ENCODE assay signal across 10 cellular contexts in genomic region chr1:93567255-93567918, GRCh38.
DNase-seq lines count a peak whose midpoint lies in the region; ATAC-seq and TF ChIP-seq lines count a peak whose summit lies in the region.
"Had no signal": no experiment of that assay in that cellular context is flagged by ENCODE, and none has a peak within 500 bp of the region (broad histone marks: within the 10 kb centered on the region; RNA-seq: fewer than 3 reads in every experiment).

No MANE protein-coding gene starts in this region.

- TF ChIP-seq CTCF in HCT116 (IDR thresholded peaks at IDR 0.05 in 2 of 3, conservative IDR thresholded peaks at IDR 0.05 in 1 of 3; ENCODE audit: borderline replicate concordance in 1 of 3, insufficient read depth in 1 of 3, low read depth in 2 of 3, low read length in 2 of 3) (no peak), GM10266 (IDR thresholded peaks at IDR 0.05; ENCODE audit: control insufficient read depth, insufficient read depth, low read depth, missing control alignments) (no peak)

- no peak for TF ChIP-seq POLR2A in HCT116 (IDR thresholded peaks at IDR 0.05; ENCODE audit: borderline replicate concordance, extremely low read depth, insufficient read depth, insufficient read length)
- no peak for TF ChIP-seq POLR2A in GM18505 (IDR thresholded peaks at IDR 0.05; ENCODE audit: borderline replicate concordance, extremely low read depth, insufficient read depth, insufficient read length)

- H3K79me2 ChIP-seq in HCT116 (ENCODE audit: insufficient read depth, low read length): peaks cover 4% of the 10 kb centered on the region; the same call in 1 of the 2 replicates

- no peak overlapping the region for H2AFZ ChIP-seq in HCT116 (ENCODE audit: low read depth, low read length, poor library complexity, severe bottlenecking)

- no peaks in the 10 kb centered on the region for H3K9me2 ChIP-seq in HCT116 (ENCODE audit: insufficient read depth)

- DNase-seq in HCT116 (ENCODE audit: low read depth, low spot score) (no peak), amniotic epithelial cell (ENCODE audit: low read depth) (peak; percentile 100), left cardiac atrium (peak; percentile 73), substantia nigra (lab: John Stamatoyannopoulos, UW) (no peak), NCI-H524 treated with DMSO at 0.1 percent for 48 hours (lab: John Stamatoyannopoulos, UW) (no peak), GM10266 (ENCODE audit: extremely low spot score) (no peak)
- DNase-seq: NCI-H524, transverse colon had no signal

- H3K9ac ChIP-seq in HCT116 (ENCODE audit: low read length) (no peak overlapping the region), skeletal muscle tissue (ENCODE audit: low read depth in 1 of 3, low read length in 3 of 3) (peak overlapping the region in 1 of 3 donors; percentile 58)

- POLR2A ChIA-PET in HCT116 (lab: Charles Lee): no interaction called here

- H3K4me3 ChIP-seq in HCT116 (replicated peaks in 1 of 2; ENCODE audit: low read depth in 1 of 2, low read length in 2 of 2) (no peak overlapping the region), skeletal muscle tissue (ENCODE audit: low read length in 3 of 3) (peak overlapping the region in 1 of 3 donors; percentile 45)
- H3K4me3 ChIP-seq: transverse colon had no signal

- RAD21 ChIA-PET in HCT116 (lab: Charles Lee; ENCODE audit: low non-redundant PET in 1 of 2, low total read pairs in 2 of 2, uncharacterized antibody in 2 of 2, unreplicated experiment in 2 of 2): no interaction called here

- H3K9me3 ChIP-seq in HCT116 (ENCODE audit: control insufficient read depth in 1 of 2, insufficient read depth in 1 of 2, low read depth in 1 of 2, low read length in 2 of 2) (no peaks in the 10 kb centered on the region), skeletal muscle tissue (ENCODE audit: control insufficient read depth in 3 of 3, low read length in 3 of 3) (no peaks in the 10 kb centered on the region)
- H3K9me3 ChIP-seq: transverse colon had no signal

- no peaks in the 10 kb centered on the region for H3K4me1 ChIP-seq in HCT116 (ENCODE audit: control insufficient read depth in 1 of 2, insufficient read depth in 2 of 2, low read length in 2 of 2)
- peaks cover 0 to 43% (median 20%) of the 10 kb centered on the region in 3 donors for H3K4me1 ChIP-seq in skeletal muscle tissue (ENCODE audit: control insufficient read depth in 3 of 3, insufficient read depth in 3 of 3, low read length in 3 of 3)

- intact Hi-C loops in HCT116 (cut with micrococcal nuclease) (no loop called here), left cardiac atrium (cut with DNase I) (no loop called here)

- H3K27me3 ChIP-seq in HCT116 (ENCODE audit: insufficient read depth, low read length): no peaks in the 10 kb centered on the region
- H3K27me3 ChIP-seq in skeletal muscle tissue (ENCODE audit: control insufficient read depth in 3 of 3, insufficient read depth in 3 of 3, low read length in 3 of 3): no peaks in the 10 kb centered on the region
- H3K27me3 ChIP-seq: transverse colon had no signal

- no TSS peak for BruUV-seq in HCT116 (replicated peaks; lab: Mats Ljungman, UMichigan)

- H3K36me3 ChIP-seq in HCT116 (ENCODE audit: control insufficient read depth in 1 of 2, insufficient read depth in 2 of 2, low read length in 2 of 2) (peaks cover 5 to 68% of the 10 kb centered on the region in 2 experiments; a peak in 3 of 4 replicates), skeletal muscle tissue (ENCODE audit: control insufficient read depth in 3 of 3, insufficient read depth in 3 of 3, low read length in 3 of 3) (peaks cover 34 to 41% (median 36%) of the 10 kb centered on the region in 3 donors)

- no peak overlapping the region for H3K27ac ChIP-seq in HCT116 (ENCODE audit: low read depth, low read length)
- peak overlapping the region; percentile 67 for H3K27ac ChIP-seq in skeletal muscle tissue (ENCODE audit: low read depth, low read length)
- H3K27ac ChIP-seq in substantia nigra (ENCODE audit: low read depth, low read length, poor library complexity, severe bottlenecking): no peak overlapping the region

- ATAC-seq in HCT116 (peak; percentile 34; the same call in 1 of the 2 replicates), left cardiac atrium (peak; percentile 54 to 96), GM18505 (IDR thresholded peaks at IDR 0.05; ENCODE audit: unreplicated experiment) (no peak)

- H4K20me1 ChIP-seq in HCT116 (ENCODE audit: insufficient read depth): no peaks in the 10 kb centered on the region

- TF ChIP-seq RAD21 in HCT116 (IDR thresholded peaks at IDR 0.05; ENCODE audit: low read depth): no peak

- H3K4me2 ChIP-seq in HCT116 (ENCODE audit: low read length): no peak overlapping the region

- CTCF ChIA-PET in HCT116 (lab: Charles Lee): no interaction called here

TF ChIP-seq in HCT116, 20 proteins besides CTCF, POLR2A, EP300 and RAD21:
- no peak for TF ChIP-seq POLR2AphosphoS5 (IDR thresholded peaks at IDR 0.05; ENCODE audit: low read depth, low read length)
- no peak for TF ChIP-seq EZH2 (IDR thresholded peaks at IDR 0.05)
- TF ChIP-seq ZBTB33 (IDR thresholded peaks at IDR 0.05; ENCODE audit: extremely low read depth, insufficient replicate concordance, low read length): no peak
- TF ChIP-seq JUND (IDR thresholded peaks at IDR 0.05): no peak
- no peak for TF ChIP-seq YY1 (IDR thresholded peaks at IDR 0.05; ENCODE audit: extremely low read depth, insufficient replicate concordance, low read depth, low read length)
- TF ChIP-seq CEBPB (IDR thresholded peaks at IDR 0.05; ENCODE audit: low read depth): no peak
- no peak for TF ChIP-seq ELF1 (IDR thresholded peaks at IDR 0.05; ENCODE audit: borderline replicate concordance, low read depth)
- no peak for TF ChIP-seq MAX (IDR thresholded peaks at IDR 0.05)
- no peak for TF ChIP-seq ZFX (IDR thresholded peaks at IDR 0.05)
- TF ChIP-seq ATF3 (IDR thresholded peaks at IDR 0.05): no peak
- no peak for TF ChIP-seq SP1 (IDR thresholded peaks at IDR 0.05; ENCODE audit: low read depth)
- TF ChIP-seq FOSL1 (IDR thresholded peaks at IDR 0.05; ENCODE audit: low read depth): no peak

Comparison
In these comparisons a context has a peak if more than half of its experiments do, and no peak if none do; other contexts are left out.
1. DNase-seq: peak in amniotic epithelial cell (single experiment) and left cardiac atrium (single experiment); none in HCT116 (single experiment), substantia nigra (0 of 49), NCI-H524 treated with DMSO at 0.1 percent for 48 hours (single experiment) and GM10266 (single experiment).